Comparison of ENCODE assay signal across 8 cellular contexts in genomic region chr5:612498-613424, GRCh38.
DNase-seq lines count a peak whose midpoint lies in the region; ATAC-seq and TF ChIP-seq lines count a peak whose summit lies in the region.

No MANE protein-coding gene starts in this region.

- H3K36me3 Mint-ChIP-seq in stimulated activated effector memory CD8-positive, alpha-beta T cell treated with anti-CD3 and anti-CD28 coated beads, Interleukin-12 subunit alpha, Interleukin-12 subunit beta, amount 100 ng/mL, for 72 hours, result peaks cover 30% of the 10 kb centered on the region

- H3K79me2 ChIP-seq in MM.1S (ENCODE audit: low read length), result peaks cover 60% of the 10 kb centered on the region

- H3K9me3 ChIP-seq in HEK293 (ENCODE audit: control insufficient read depth, insufficient read depth, low read depth, low read length), result no peaks in the 10 kb centered on the region; the same call in 1 of the 2 replicates
- H3K9me3 ChIP-seq in MM.1S (replicated peaks; ENCODE audit: insufficient read depth, low read length), result no peaks in the 10 kb centered on the region

- TF ChIP-seq CTCF in HEK293 (tag by site-specific recombination; IDR thresholded peaks at IDR 0.05) (no peak), MM.1S (IDR thresholded peaks at IDR 0.05; ENCODE audit: low read length) (no peak)

- H2AFZ ChIP-seq in MM.1S (ENCODE audit: low read length), result peak overlapping the region; percentile 83

- no peaks in the 10 kb centered on the region for H3K9me2 ChIP-seq in MM.1S (replicated peaks; ENCODE audit: insufficient read depth, low read length)

- H3K4me3 ChIP-seq in HEK293 (ENCODE audit: low read depth, low read length) (peak overlapping the region; percentile 81), MM.1S (ENCODE audit: low read length) (peak overlapping the region; percentile 93)

- peak overlapping the region; percentile 64 for H3K4me2 ChIP-seq in MM.1S (ENCODE audit: low read depth, low read length)

- DNase-seq in NCI-H748 (lab: John Stamatoyannopoulos, UW; ENCODE audit: unreplicated experiment) (peak; percentile 70), NCI-H748 treated with DMSO at 0.1 percent for 48 hours (lab: John Stamatoyannopoulos, UW) (no peak), MM.1S (peak; percentile 24), astrocyte of the hippocampus (ENCODE audit: low read depth, low spot score) (peak; percentile 25), iPS-NIHi7 (ENCODE audit: extremely low spot score) (peak; percentile 55), SIG-M5 (lab: John Stamatoyannopoulos, UW) (no peak)
- DNase-seq in stimulated activated effector memory CD8-positive, alpha-beta T cell treated with anti-CD3 and anti-CD28 coated beads, Interleukin-12 subunit alpha, Interleukin-12 subunit beta, amount 100 ng/mL, for 72 hours (ENCODE audit: low spot score in 2 of 2), result no peak

- H3F3A ChIP-seq in MM.1S (ENCODE audit: insufficient read depth, low read length), result peaks cover 2% of the 10 kb centered on the region

- peak overlapping the region; percentile 84 for H3K27ac Mint-ChIP-seq in stimulated activated effector memory CD8-positive, alpha-beta T cell treated with anti-CD3 and anti-CD28 coated beads, Interleukin-12 subunit alpha, Interleukin-12 subunit beta, amount 100 ng/mL, for 72 hours

- H3K27me3 ChIP-seq in MM.1S (replicated peaks; ENCODE audit: insufficient read depth, low read length), result no peaks in the 10 kb centered on the region

- peaks cover 21 to 26% of the 10 kb centered on the region in 2 experiments for H3K36me3 ChIP-seq in HEK293 (ENCODE audit: control insufficient read depth in 2 of 2, insufficient read depth in 1 of 2, low read length in 2 of 2)
- H3K36me3 ChIP-seq in MM.1S (replicated peaks; ENCODE audit: insufficient read depth, low read length), result no peaks in the 10 kb centered on the region; the same call in 1 of the 2 replicates

- CTCF ChIA-PET in HEK293 (lab: Yijun Ruan, JAX), result interaction anchor here (0.6 to 1.8 kb wide), 6 partner anchors 9 to 840 kb away, joined by 3 to 6 read pairs (median 4); no protein-coding TSS in a partner anchor

- POLR2A ChIA-PET in HEK293 (lab: Yijun Ruan, JAX), result interaction anchor here (1.3 to 2.8 kb wide), 3 partner anchors 35 to 140 kb away, joined by 3 to 17 read pairs (median 3); no protein-coding TSS in a partner anchor

- ATAC-seq in stimulated activated effector memory CD8-positive, alpha-beta T cell treated with anti-CD3 and anti-CD28 coated beads, Interleukin-12 subunit alpha, Interleukin-12 subunit beta, amount 100 ng/mL, for 72 hours, result peak; percentile 42

- no peaks in the 10 kb centered on the region for H4K20me1 ChIP-seq in MM.1S (ENCODE audit: insufficient read depth, low read length)

- peak overlapping the region; percentile 78 for H3K4me3 Mint-ChIP-seq in stimulated activated effector memory CD8-positive, alpha-beta T cell treated with anti-CD3 and anti-CD28 coated beads, Interleukin-12 subunit alpha, Interleukin-12 subunit beta, amount 100 ng/mL, for 72 hours

- peaks cover 5% of the 10 kb centered on the region for H3K9me3 Mint-ChIP-seq in stimulated activated effector memory CD8-positive, alpha-beta T cell treated with anti-CD3 and anti-CD28 coated beads, Interleukin-12 subunit alpha, Interleukin-12 subunit beta, amount 100 ng/mL, for 72 hours

- peak overlapping the region; percentile 44; the same call in 1 of the 2 replicates for H3K27ac ChIP-seq in HEK293 (ENCODE audit: extremely low read depth, low read depth, low read length)
- H3K27ac ChIP-seq in MM.1S (ENCODE audit: low read length), result no peak overlapping the region

- peaks cover 4% of the 10 kb centered on the region for H3K4me1 ChIP-seq in HEK293 (ENCODE audit: control insufficient read depth, insufficient read depth, low read length)
- peaks cover 7% of the 10 kb centered on the region for H3K4me1 ChIP-seq in MM.1S (ENCODE audit: low read length)

- peaks cover 54% of the 10 kb centered on the region for H3K4me1 Mint-ChIP-seq in stimulated activated effector memory CD8-positive, alpha-beta T cell treated with anti-CD3 and anti-CD28 coated beads, Interleukin-12 subunit alpha, Interleukin-12 subunit beta, amount 100 ng/mL, for 72 hours

- H3K9ac ChIP-seq in MM.1S (ENCODE audit: low read length), result peak overlapping the region; percentile 67

TF ChIP-seq in HEK293, 187 proteins besides CTCF, POLR2A, EP300 and RAD21 (continues in another document):
- TF ChIP-seq SETDB1 (IDR thresholded peaks at IDR 0.05; ENCODE audit: insufficient read length, low read length), result peak; percentile 89
- 0 out of 2 replicates have a peak, but pooled peaks have one; percentile 12 for TF ChIP-seq KLF17 (tag by site-specific recombination; IDR thresholded peaks at IDR 0.05)
- no peak for TF ChIP-seq ZNF211 (tag by site-specific recombination; IDR thresholded peaks at IDR 0.05; ENCODE audit: low read depth)
- TF ChIP-seq GLIS2 (tag by site-specific recombination; IDR thresholded peaks at IDR 0.05), result peak; percentile 80
- peak; percentile 33; the same call in 1 of the 2 replicates for TF ChIP-seq ZBTB17 (tag by site-specific recombination; IDR thresholded peaks at IDR 0.05)
- no peak for TF ChIP-seq ZNF155 (tag by site-specific recombination; IDR thresholded peaks at IDR 0.05)
- TF ChIP-seq GLIS1 (tag by site-specific recombination; IDR thresholded peaks at IDR 0.05), result peak; percentile 77
- peak; percentile 70; the same call in 1 of the 2 replicates for TF ChIP-seq BCL11B (tag by site-specific recombination; IDR thresholded peaks at IDR 0.05; ENCODE audit: low read depth)
- no peak for TF ChIP-seq ZNF558 (tag by site-specific recombination; IDR thresholded peaks at IDR 0.05)
- peak; percentile 84 for TF ChIP-seq SCRT1 (tag by site-specific recombination; IDR thresholded peaks at IDR 0.05; ENCODE audit: borderline replicate concordance)
- 0 out of 2 replicates have a peak, but pooled peaks have one; percentile 24 for TF ChIP-seq ZBTB7A (tag by site-specific recombination; IDR thresholded peaks at IDR 0.05; ENCODE audit: low read depth)
- TF ChIP-seq SP7 (tag by site-specific recombination; IDR thresholded peaks at IDR 0.05), result no peak
- peak; percentile 33; the same call in 1 of the 2 replicates for TF ChIP-seq ZNF324 (tag by site-specific recombination; IDR thresholded peaks at IDR 0.05)
- peak; percentile 87 for TF ChIP-seq SCRT2 (tag by site-specific recombination; IDR thresholded peaks at IDR 0.05)
- TF ChIP-seq KLF8 (tag by site-specific recombination; IDR thresholded peaks at IDR 0.05), result peak; percentile 67
- TF ChIP-seq ZNF280D (tag by site-specific recombination; IDR thresholded peaks at IDR 0.05), result peak; percentile 88; the same call in 1 of the 2 replicates
- TF ChIP-seq ZNF843 (tag by site-specific recombination; IDR thresholded peaks at IDR 0.05), result no peak
- peak; percentile 52; the same call in 1 of the 2 replicates for TF ChIP-seq ZNF391 (tag by site-specific recombination; IDR thresholded peaks at IDR 0.05; ENCODE audit: borderline replicate concordance, low read depth)
- TF ChIP-seq ZNF561 (tag by site-specific recombination; IDR thresholded peaks at IDR 0.05; ENCODE audit: borderline replicate concordance), result peak; percentile 80; the same call in 1 of the 2 replicates
- peak; percentile 60; the same call in 1 of the 2 replicates for TF ChIP-seq ZSCAN30 (tag by site-specific recombination; IDR thresholded peaks at IDR 0.05)
- peak; percentile 11; the same call in 1 of the 2 replicates for TF ChIP-seq ZXDB (tag by site-specific recombination; IDR thresholded peaks at IDR 0.05)
- TF ChIP-seq ZFP69B (tag by site-specific recombination; IDR thresholded peaks at IDR 0.05), result peak; percentile 78
- TF ChIP-seq ZFP3 (tag by site-specific recombination; IDR thresholded peaks at IDR 0.05; ENCODE audit: low read depth), result no peak
- TF ChIP-seq ZSCAN16 (tag by site-specific recombination; IDR thresholded peaks at IDR 0.05), result no peak
- peak; percentile 32; the same call in 1 of the 2 replicates for TF ChIP-seq ZIC2 (tag by site-specific recombination; IDR thresholded peaks at IDR 0.05)
- no peak for TF ChIP-seq ZNF585B (tag by site-specific recombination; IDR thresholded peaks at IDR 0.05)
- TF ChIP-seq KLF10 (tag by site-specific recombination; IDR thresholded peaks at IDR 0.05), result 0 out of 2 replicates have a peak, but pooled peaks have one; percentile 12

Comparison
In these comparisons a context has a peak if more than half of its experiments do, and no peak if none do; other contexts are left out.
1. DNase-seq: peak in NCI-H748 (single experiment), MM.1S (single experiment), astrocyte of the hippocampus (single experiment) and iPS-NIHi7 (single experiment); none in NCI-H748 treated with DMSO at 0.1 percent for 48 hours (single experiment), stimulated activated effector memory CD8-positive, alpha-beta T cell treated with anti-CD3 and anti-CD28 coated beads, Interleukin-12 subunit alpha, Interleukin-12 subunit beta, amount 100 ng/mL, for 72 hours (0 of 2) and SIG-M5 (single experiment).